ENCODE assay signal across 29 cellular contexts in genomic region chrX:10023821-10024220, GRCh38. TPM values are rescaled to one million over a fixed set of nuclear protein-coding genes. Genes with fewer than 3 reads are reported as not detected.
DNase-seq lines count a peak whose midpoint lies in the region; ATAC-seq, FAIRE-seq and TF ChIP-seq lines count a peak whose summit lies in the region.
"Had no signal": no experiment of that assay in that cellular context is flagged by ENCODE, and none has a peak within 500 bp of the region (broad histone marks: within the 10 kb centered on the region; RNA-seq: fewer than 3 reads in every experiment).

No MANE protein-coding gene starts in this region.

- peaks cover 4% of the 10 kb centered on the region for H3K4me1 Mint-ChIP-seq in endodermal cell

- H3K14ac ChIP-seq in trophoblast cell (ENCODE audit: low read length), result no peak overlapping the region

- H3K27ac Mint-ChIP-seq in endodermal cell, result no peak overlapping the region
- H3K27ac Mint-ChIP-seq: CD14-positive monocyte had no signal

- H3K9me3 ChIP-seq in A549, result no peaks in the 10 kb centered on the region
- peaks cover 12% of the 10 kb centered on the region for H3K9me3 ChIP-seq in endodermal cell (ENCODE audit: control insufficient read depth, low read length)
- H3K9me3 ChIP-seq in trophoblast cell (ENCODE audit: insufficient read depth, low read depth, low read length), result no peaks in the 10 kb centered on the region
- no peaks in the 10 kb centered on the region for H3K9me3 ChIP-seq in sigmoid colon
- H3K9me3 ChIP-seq: BE2C had no signal

- no peak for FAIRE-seq in A549 (lab: Jason Lieb, UNC)
- FAIRE-seq: GM12891 had no signal

- no peak overlapping the region for H2AFZ ChIP-seq in trophoblast cell (ENCODE audit: insufficient read depth, low read length, poor library complexity)

- peaks cover 13% of the 10 kb centered on the region for H3K79me2 ChIP-seq in trophoblast cell (ENCODE audit: control insufficient read depth, insufficient read depth, low read length, poor library complexity)

- no peak for TF ChIP-seq RAD21 in A549 (conservative IDR thresholded peaks at IDR 0.05 in 1 of 2, IDR thresholded peaks at IDR 0.05 in 1 of 2)

- CTCF ChIA-PET in A549 (lab: Yijun Ruan, JAX), result interaction anchor here (0.6 to 3.2 kb wide), 3 partner anchors 10 to 95 kb away, joined by 3 to 18 read pairs (median 5); no protein-coding TSS in a partner anchor

- H2AK5ac ChIP-seq in trophoblast cell (ENCODE audit: low read length), result no peak overlapping the region

- no peak overlapping the region for H3K23ac ChIP-seq in trophoblast cell (ENCODE audit: low read length)

- H2BK120ac ChIP-seq in trophoblast cell (ENCODE audit: insufficient read depth, low read length, poor library complexity), result no peak overlapping the region

- H3K4ac ChIP-seq in trophoblast cell (ENCODE audit: low read depth, low read length), result peak overlapping the region; percentile 83

- H3K79me1 ChIP-seq in trophoblast cell (ENCODE audit: low read length), result no peaks in the 10 kb centered on the region

- H3K27ac ChIP-seq in A549 (peak overlapping the region; percentile 89 to 100), endodermal cell (ENCODE audit: low read depth, low read length) (no peak overlapping the region), trophoblast cell (ENCODE audit: low read depth, low read length) (no peak overlapping the region), sigmoid colon (no peak overlapping the region)
- H3K27ac ChIP-seq: 22Rv1, BLaER1 had no signal

- no peak for TF ChIP-seq POLR2A in A549 (IDR thresholded peaks at IDR 0.05; ENCODE audit: low read length)
- TF ChIP-seq POLR2A in sigmoid colon (IDR thresholded peaks at IDR 0.05), result no peak

- no peak for ATAC-seq in A549

- TF ChIP-seq EP300 in A549 (IDR thresholded peaks at IDR 0.05), result no peak
- no peak for TF ChIP-seq EP300 in sigmoid colon (IDR thresholded peaks at IDR 0.05)

- H3K4me3 ChIP-seq in A549 (no peak overlapping the region), endodermal cell (ENCODE audit: low read length) (peak overlapping the region; percentile 43), trophoblast cell (ENCODE audit: low read depth, low read length) (no peak overlapping the region), sigmoid colon (no peak overlapping the region)
- H3K4me3 ChIP-seq: BLaER1 had no signal

- no peak overlapping the region for H3K9ac ChIP-seq in endodermal cell (ENCODE audit: extremely low read depth, low read length, poor library complexity, severe bottlenecking)
- no peak overlapping the region for H3K9ac ChIP-seq in trophoblast cell (ENCODE audit: low read length)
- H3K9ac ChIP-seq: BLaER1 had no signal

- H3K27me3 ChIP-seq in endodermal cell (ENCODE audit: control insufficient read depth, insufficient read depth, low read length, poor library complexity, severe bottlenecking), result no peaks in the 10 kb centered on the region
- no peaks in the 10 kb centered on the region for H3K27me3 ChIP-seq in trophoblast cell (ENCODE audit: insufficient read depth, low read length)
- H3K27me3 ChIP-seq in sigmoid colon, result no peaks in the 10 kb centered on the region
- H3K27me3 ChIP-seq: BE2C, BLaER1 had no signal

- H4K12ac ChIP-seq in trophoblast cell (ENCODE audit: low read depth, low read length), result no peak overlapping the region

- no peak overlapping the region for H3K18ac ChIP-seq in trophoblast cell (ENCODE audit: low read length)

- no peak overlapping the region for H3K4me3 Mint-ChIP-seq in endodermal cell
- H3K4me3 Mint-ChIP-seq: CD14-positive monocyte; CD4-positive, alpha-beta memory T cell; CD4-positive, CD25-positive, alpha-beta regulatory T cell; CD8-positive, alpha-beta memory T cell had no signal

- no peak overlapping the region for H2BK5ac ChIP-seq in trophoblast cell (ENCODE audit: low read depth, low read length, poor library complexity)

- peaks cover 70% of the 10 kb centered on the region for H3K4me1 ChIP-seq in A549
- no peaks in the 10 kb centered on the region for H3K4me1 ChIP-seq in endodermal cell (ENCODE audit: control insufficient read depth, insufficient read depth, low read length)
- peaks cover 3 to 18% of the 10 kb centered on the region in 2 experiments for H3K4me1 ChIP-seq in trophoblast cell (ENCODE audit: control insufficient read depth in 1 of 2, insufficient read depth in 2 of 2, low read length in 2 of 2)
- H3K4me1 ChIP-seq in sigmoid colon, result peaks cover 0 to 45% (median 8%) of the 10 kb centered on the region in 4 donors
- H3K4me1 ChIP-seq: BE2C, BLaER1 had no signal

- peaks cover 3% of the 10 kb centered on the region for H3K36me3 ChIP-seq in endodermal cell (ENCODE audit: control insufficient read depth, insufficient read depth, low read length)
- peaks cover 8% of the 10 kb centered on the region in 2 experiments for H3K36me3 ChIP-seq in trophoblast cell (ENCODE audit: control insufficient read depth in 1 of 2, insufficient read depth in 2 of 2, low read length in 2 of 2)
- H3K36me3 ChIP-seq in sigmoid colon, result no peaks in the 10 kb centered on the region
- H3K36me3 ChIP-seq: BE2C had no signal

- no peak for TF ChIP-seq CTCF in A549 (IDR thresholded peaks at IDR 0.05)
- TF ChIP-seq CTCF in endodermal cell (conservative IDR thresholded peaks at IDR 0.05), result no peak
- TF ChIP-seq CTCF in sigmoid colon (IDR thresholded peaks at IDR 0.05), result no peak

- peaks cover 67% of the 10 kb centered on the region for H3K9me3 Mint-ChIP-seq in endodermal cell
- H3K9me3 Mint-ChIP-seq: CD4-positive, alpha-beta memory T cell; CD8-positive, alpha-beta memory T cell had no signal

- H4K91ac ChIP-seq in trophoblast cell (ENCODE audit: low read depth, low read length), result no peak overlapping the region

- POLR2A ChIA-PET in A549 (lab: Yijun Ruan, JAX), result no interaction called here

- H4K8ac ChIP-seq in trophoblast cell (ENCODE audit: low read depth, low read length), result no peak overlapping the region

- no peak for DNase-seq in A549 (ENCODE audit: low read depth in 1 of 2, low spot score in 1 of 2)
- DNase-seq in endodermal cell, result no peak
- DNase-seq in trophoblast cell, result peak; percentile 64 to 74
- peak; percentile 17 for DNase-seq in sigmoid colon
- DNase-seq in T1000 (lab: John Stamatoyannopoulos, UW), result no peak
- DNase-seq in stimulated activated CD4-positive, alpha-beta T cell treated with anti-CD3 and anti-CD28 coated beads, Interleukin-2, amount 100 ng/mL, for 48 hours, result no peak
- DNase-seq in NCI-H1436 treated with DMSO at 0.1 percent for 48 hours (lab: John Stamatoyannopoulos, UW), result no peak
- DNase-seq: ACHN; BE2C; C1 segment of cervical spinal cord; CD4-positive, alpha-beta memory T cell; CD4-positive, CD25-positive, alpha-beta regulatory T cell; CD8-positive, alpha-beta memory T cell; COR-L47; DMS 273 treated with DMSO at 0.1 percent for 48 hours; DMS153; DMS53; DMS79; DND-41; EL; GDM1 had no signal

- H3K36me3 Mint-ChIP-seq in endodermal cell (ENCODE audit: low read depth), result peaks cover 26% of the 10 kb centered on the region
- H3K36me3 Mint-ChIP-seq: CD4-positive, alpha-beta memory T cell; CD4-positive, CD25-positive, alpha-beta regulatory T cell had no signal

- no peak overlapping the region for H2BK12ac ChIP-seq in trophoblast cell (ENCODE audit: low read length)

- peak overlapping the region; percentile 71 for H3K4me2 ChIP-seq in A549
- H3K4me2 ChIP-seq in trophoblast cell (ENCODE audit: low read length), result no peak overlapping the region
- H3K4me2 ChIP-seq: BLaER1 had no signal

- 96% methylated on average over 7 of the region's 7 CpGs for WGBS in A549 (ENCODE audit: missing lambda C conversion rate)
- WGBS in endodermal cell (ENCODE audit: insufficient coverage in 1 of 2, insufficient read length in 1 of 2), 2 experiments, result 93% methylated on average over 7 of the region's 7 CpGs; no CpG with 5 or more reads in 1 of the 2 experiments
- no CpG with 5 or more reads among the region's 7 CpGs for WGBS in trophoblast cell (ENCODE audit: extremely low coverage, insufficient coverage, insufficient read length)
- WGBS in sigmoid colon, 2 donors, result 97% methylated on average over 7 of the region's 7 CpGs

- intact Hi-C loops in sigmoid colon (cut with DNase I), result no loop called here

- no peaks in the 10 kb centered on the region for H3K27me3 Mint-ChIP-seq in endodermal cell (ENCODE audit: insufficient read depth)
- H3K27me3 Mint-ChIP-seq: CD4-positive, alpha-beta memory T cell; CD4-positive, CD25-positive, alpha-beta regulatory T cell had no signal

TF ChIP-seq in A549, 52 proteins besides CTCF, POLR2A, EP300 and RAD21 (continues in another document):
- no peak for TF ChIP-seq TFCP2L1 (CRISPR knock-in tag; IDR thresholded peaks at IDR 0.05)
- no peak for TF ChIP-seq RFX5 (IDR thresholded peaks at IDR 0.05)
- TF ChIP-seq KDM5A (IDR thresholded peaks at IDR 0.05), result no peak
- no peak for TF ChIP-seq HOXB13 (CRISPR knock-in tag; IDR thresholded peaks at IDR 0.05; ENCODE audit: low read depth)
- no peak for TF ChIP-seq SREBF2 (IDR thresholded peaks at IDR 0.05)
- TF ChIP-seq FOXS1 (CRISPR knock-in tag; IDR thresholded peaks at IDR 0.05), result no peak
- no peak for TF ChIP-seq FOSB (CRISPR knock-in tag; IDR thresholded peaks at IDR 0.05)
- TF ChIP-seq HOXA7 (CRISPR knock-in tag; IDR thresholded peaks at IDR 0.05), result no peak
- no peak for TF ChIP-seq ATOH8 (CRISPR knock-in tag; IDR thresholded peaks at IDR 0.05; ENCODE audit: low read depth)
- no peak for TF ChIP-seq CEBPB (IDR thresholded peaks at IDR 0.05)
- no peak for TF ChIP-seq TP53 (CRISPR knock-in tag; IDR thresholded peaks at IDR 0.05)
- no peak for TF ChIP-seq EHF (CRISPR knock-in tag; IDR thresholded peaks at IDR 0.05)
- no peak for TF ChIP-seq RCOR1 (IDR thresholded peaks at IDR 0.05; ENCODE audit: low read depth, low read length)
- TF ChIP-seq ZC3H11A (IDR thresholded peaks at IDR 0.05), result no peak
- no peak for TF ChIP-seq SMC3 (IDR thresholded peaks at IDR 0.05)
- TF ChIP-seq PHF8 (IDR thresholded peaks at IDR 0.05; ENCODE audit: borderline replicate concordance, low read depth), result no peak

RNA-seq across cellular contexts. Expression of gene CLDN34, which starts 56.7 kb away (rescaled TPM):
- not detected in 2 replicates for polyA plus RNA-seq in A549 (2011; rRNA removed)
- polyA plus RNA-seq in A549 (2012; cell fraction: cytosol; rRNA removed), result not detected in 2 replicates
- not detected in 2 replicates for polyA plus RNA-seq in A549 (2012; cell fraction: nucleus; rRNA removed)
- polyA plus RNA-seq in A549 (2017; fragmentation: RNase III; extraction: RNeasy Plus Mini Kit Qiagen cat#74134 plus additional on column Dnase treatment), result not detected in 3 replicates
- not detected in 2 replicates for polyA minus RNA-seq in A549 (2011; rRNA and poly(A)+ RNA removed)
- total RNA-seq in endodermal cell, result under 1 TPM in 1 of 2 donors, not detected in 1; 0.35 TPM
- polyA plus RNA-seq in endodermal cell (2013, experiment 1 of 2), result not detected
- polyA plus RNA-seq in endodermal cell (2013, experiment 2 of 2), result not detected
- 0.16 and 0.22 TPM in 2 replicates for polyA plus RNA-seq in trophoblast cell (2013)
- 1 to 10 TPM in 1 of 4 donors, under 1 TPM in 1, not detected in 2; 0.68 to 2.2 TPM for total RNA-seq in sigmoid colon
- under 1 TPM in 1 of 3 donors, not detected in 2; 0.16 TPM for polyA plus RNA-seq in sigmoid colon
- total RNA-seq: A172; A673; CD4-positive, alpha-beta memory T cell; CD4-positive, CD25-positive, alpha-beta regulatory T cell; CD8-positive, alpha-beta memory T cell; Daoy; G401 had no signal
- polyA plus RNA-seq: CD14-positive monocyte; CD4-positive, alpha-beta memory T cell; CD4-positive, CD25-positive, alpha-beta regulatory T cell; CD8-positive, alpha-beta memory T cell had no signal

Comparison
In these comparisons a context has a peak if more than half of its experiments do, and no peak if none do; other contexts are left out.
1. DNase-seq: peak in trophoblast cell (2 of 2) and sigmoid colon (single experiment); none in A549 (0 of 2), endodermal cell (single experiment), T1000 (single experiment), stimulated activated CD4-positive, alpha-beta T cell treated with anti-CD3 and anti-CD28 coated beads, Interleukin-2, amount 100 ng/mL, for 48 hours (0 of 2) and NCI-H1436 treated with DMSO at 0.1 percent for 48 hours (single experiment).
2. H3K27ac ChIP-seq: peak in A549 (2 of 2); none in endodermal cell (single experiment), trophoblast cell (single experiment) and sigmoid colon (0 of 4).